In the genomic region with DNA sequence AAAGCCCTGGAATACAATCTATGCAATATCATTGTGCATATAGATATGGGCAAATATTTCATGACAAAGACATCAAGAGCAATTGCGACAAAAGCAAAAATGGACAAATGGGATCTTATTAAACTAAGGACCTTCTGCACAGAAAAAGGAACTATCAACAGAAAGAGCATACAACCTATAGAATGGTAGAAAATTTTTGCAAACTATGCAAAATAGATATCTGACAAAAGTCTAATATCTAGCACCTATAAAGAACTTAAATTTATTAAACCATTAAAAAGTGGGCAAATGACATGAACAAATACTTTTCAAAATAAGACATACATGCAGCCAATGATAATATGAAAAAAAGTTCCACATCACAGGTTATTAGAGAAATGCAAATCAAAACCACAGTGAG, we compare ENCODE assay signal across 24 cellular contexts.
"Had no signal": no experiment of that assay in that cellular context is flagged by ENCODE, and none has a peak within 500 bp of the region (broad histone marks: within the 10 kb centered on the region; RNA-seq: fewer than 3 reads in every experiment).

No MANE protein-coding gene starts in this region.

- H3K4me1 Mint-ChIP-seq: immature natural killer cell, mesothelial cell of epicardium, naive B cell had no signal

- H3K27ac Mint-ChIP-seq: immature natural killer cell, mesothelial cell of epicardium, naive B cell had no signal

- ATAC-seq: foreskin keratinocyte, gastroesophageal sphincter, heart left ventricle, left lung, left ventricle myocardium superior, lower lobe of right lung, mucosa of descending colon had no signal

- H3K9me3 ChIP-seq: esophagus muscularis mucosa, gastroesophageal sphincter, heart left ventricle, left lung, lower lobe of right lung, mucosa of descending colon had no signal

- DNase-seq: dermis blood vessel endothelial cell; dorsolateral prefrontal cortex; effector CD4-positive, alpha-beta T cell; effector memory CD4-positive, alpha-beta T cell; foreskin keratinocyte; heart left ventricle; hypothalamus; immature natural killer cell; islet precursor cell; kidney; kidney glomerular epithelial cell; left lung; left ventricle myocardium superior; lower lobe of right lung; mesenchymal stem cell; mucosa of descending colon; naive B cell had no signal

- H3K4me2 ChIP-seq: hepatocyte had no signal

- H3K79me2 ChIP-seq: hepatocyte had no signal

- H3K36me3 ChIP-seq: esophagus muscularis mucosa, gastroesophageal sphincter, heart left ventricle, left lung, lower lobe of right lung had no signal

- H3K4me1 ChIP-seq: esophagus muscularis mucosa, foreskin keratinocyte, gastroesophageal sphincter, heart left ventricle, left lung, lower lobe of right lung had no signal

- H3K4me3 ChIP-seq: coronary artery, dorsolateral prefrontal cortex, esophagus muscularis mucosa, gastroesophageal sphincter, heart left ventricle, hepatocyte, left lung, lower lobe of right lung, mucosa of descending colon had no signal

- H3K27me3 ChIP-seq: esophagus muscularis mucosa, foreskin keratinocyte, gastroesophageal sphincter, heart left ventricle, hepatocyte, left lung had no signal

- FAIRE-seq: endothelial cell of umbilical vein, frontal cortex, kidney had no signal

- H2AFZ ChIP-seq: hepatocyte had no signal

- H3K4me3 Mint-ChIP-seq: immature natural killer cell, mesothelial cell of epicardium, naive B cell had no signal

- H3K36me3 Mint-ChIP-seq: immature natural killer cell, mesothelial cell of epicardium, naive B cell had no signal

- H3K27me3 Mint-ChIP-seq: naive B cell had no signal

- H3K27ac ChIP-seq: coronary artery, dorsolateral prefrontal cortex, esophagus muscularis mucosa, foreskin keratinocyte, gastroesophageal sphincter, heart left ventricle, hepatocyte, left lung, lower lobe of right lung had no signal
